In the genomic region with DNA sequence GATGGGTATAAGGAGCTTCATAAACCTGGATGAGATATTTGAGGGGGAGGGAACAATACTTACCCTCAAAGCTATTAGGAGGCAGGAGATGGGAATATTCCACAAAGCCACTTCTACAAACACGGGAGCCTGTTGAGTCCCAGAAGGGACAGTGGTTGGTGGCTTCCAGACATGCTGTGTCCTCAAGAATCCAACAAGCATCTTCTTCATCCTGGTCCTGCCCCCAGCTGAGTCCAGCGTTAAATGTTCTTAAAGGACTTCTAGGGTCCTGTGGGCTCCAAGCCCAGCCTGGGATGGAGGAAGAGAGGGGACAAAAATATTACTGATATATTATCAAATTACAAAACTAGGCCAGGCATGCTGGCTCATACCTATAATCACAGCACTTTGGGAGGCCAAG, we compare ENCODE assay signal across 13 cellular contexts. TPM values are rescaled to one million over a fixed set of nuclear protein-coding genes. Genes with fewer than 3 reads are reported as not detected.
DNase-seq lines count a peak whose midpoint lies in the region; ATAC-seq, FAIRE-seq and TF ChIP-seq lines count a peak whose summit lies in the region.
"Had no signal": no experiment of that assay in that cellular context is flagged by ENCODE, and none has a peak within 500 bp of the region (broad histone marks: within the 10 kb centered on the region; RNA-seq: fewer than 3 reads in every experiment).

No MANE protein-coding gene starts in this region.

- intact Hi-C loops in natural killer cell (cut with micrococcal nuclease) (loop anchor here (5.0 kb wide), 1 partner anchor 60 kb away; the partner anchor contains the start of genes HNRNPUL2 and TTC9C), vagina (cut with DNase I) (no loop called here)

- 57 to 100% methylated on average over 1 to 2 of the region's 2 CpGs for WGBS in gastroesophageal sphincter (ENCODE audit: low coverage in 1 of 2), 2 donors

- H3K9me2 ChIP-seq in SU-DHL-6 (replicated peaks; ENCODE audit: insufficient read depth, low read length) = no peaks in the 10 kb centered on the region

- peak overlapping the region; percentile 92 for H3K27ac ChIP-seq in SU-DHL-6 (ENCODE audit: low read depth, low read length)
- peak overlapping the region in 3 of 4 donors; percentile 16 to 96 (median 95) for H3K27ac ChIP-seq in gastroesophageal sphincter
- peak overlapping the region; percentile 80 for H3K27ac ChIP-seq in vagina

- peaks cover 59% of the 10 kb centered on the region for H3K79me2 ChIP-seq in SU-DHL-6 (ENCODE audit: insufficient read depth, low read length)

- TF ChIP-seq EP300 in gastroesophageal sphincter (IDR thresholded peaks at IDR 0.05) = no peak

- H3K4me3 ChIP-seq in SU-DHL-6 (ENCODE audit: insufficient read depth, low read length, poor library complexity, severe bottlenecking) (peak overlapping the region; percentile 89), gastroesophageal sphincter (peak overlapping the region in 1 of 2 donors; percentile 87), vagina (no peak overlapping the region)

- no peak for DNase-seq in natural killer cell treated with Interleukin-12 subunit alpha and Interleukin-12 subunit beta and Interleukin-15 and Interleukin-18, amount 100 ng/mL, for 72 hours (ENCODE audit: low spot score)
- DNase-seq in natural killer cell = no peak
- no peak for DNase-seq in vagina (ENCODE audit: extremely low spot score in 2 of 2)
- DNase-seq in NCI-H1436 treated with DMSO at 0.1 percent for 48 hours (lab: John Stamatoyannopoulos, UW) = no peak
- DNase-seq in GM12891 (ENCODE audit: insufficient read length, low spot score) = no peak
- DNase-seq: anterior cingulate cortex, Kasumi-1, kidney, NCI-H526 treated with DMSO at 0.1 percent for 48 hours had no signal

- H3K9me3 ChIP-seq in SU-DHL-6 (ENCODE audit: insufficient read depth, low read length) = no peaks in the 10 kb centered on the region
- H3K9me3 ChIP-seq in gastroesophageal sphincter = no peaks in the 10 kb centered on the region
- no peaks in the 10 kb centered on the region for H3K9me3 ChIP-seq in vagina
- H3K9me3 ChIP-seq: prostate gland had no signal

- H3K36me3 Mint-ChIP-seq in natural killer cell treated with Interleukin-12 subunit alpha and Interleukin-12 subunit beta and Interleukin-15 and Interleukin-18, amount 100 ng/mL, for 72 hours = peaks cover 16% of the 10 kb centered on the region
- no peaks in the 10 kb centered on the region for H3K36me3 Mint-ChIP-seq in natural killer cell

- H2AFZ ChIP-seq in SU-DHL-6 (ENCODE audit: low read depth, low read length, severe bottlenecking) = no peak overlapping the region

- peaks cover 52% of the 10 kb centered on the region for H3F3A ChIP-seq in SU-DHL-6 (ENCODE audit: insufficient read depth)

- H3K27me3 Mint-ChIP-seq in natural killer cell treated with Interleukin-12 subunit alpha and Interleukin-12 subunit beta and Interleukin-15 and Interleukin-18, amount 100 ng/mL, for 72 hours = no peaks in the 10 kb centered on the region
- no peaks in the 10 kb centered on the region for H3K27me3 Mint-ChIP-seq in natural killer cell (ENCODE audit: low read depth in 2 of 2)

- no peak for FAIRE-seq in GM12891 (lab: Jason Lieb, UNC)
- FAIRE-seq: kidney had no signal

- H4K20me1 ChIP-seq in SU-DHL-6 (ENCODE audit: low read depth, low read length) = no peaks in the 10 kb centered on the region

- TF ChIP-seq POLR2A in gastroesophageal sphincter (IDR thresholded peaks at IDR 0.05) (no peak), vagina (IDR thresholded peaks at IDR 0.05) (no peak), GM12891 (IDR thresholded peaks at IDR 0.05; ENCODE audit: low read depth, low read length) (no peak)

- peak overlapping the region; percentile 89 to 94 for H3K27ac Mint-ChIP-seq in natural killer cell treated with Interleukin-12 subunit alpha and Interleukin-12 subunit beta and Interleukin-15 and Interleukin-18, amount 100 ng/mL, for 72 hours
- H3K27ac Mint-ChIP-seq in natural killer cell = peak overlapping the region in 1 of 2 donors; percentile 87

- H3K36me3 ChIP-seq in SU-DHL-6 (ENCODE audit: low read length) (peaks cover 15% of the 10 kb centered on the region), gastroesophageal sphincter (peaks cover 0 to 18% of the 10 kb centered on the region in 2 donors), vagina (peaks cover 0 to 8% of the 10 kb centered on the region in 2 donors)
- H3K36me3 ChIP-seq: prostate gland had no signal

- no peaks in the 10 kb centered on the region for H3K9me3 Mint-ChIP-seq in natural killer cell treated with Interleukin-12 subunit alpha and Interleukin-12 subunit beta and Interleukin-15 and Interleukin-18, amount 100 ng/mL, for 72 hours
- H3K9me3 Mint-ChIP-seq in natural killer cell = no peaks in the 10 kb centered on the region

- H3K27me3 ChIP-seq in SU-DHL-6 (ENCODE audit: low read length) = no peaks in the 10 kb centered on the region
- H3K27me3 ChIP-seq in gastroesophageal sphincter = no peaks in the 10 kb centered on the region
- H3K27me3 ChIP-seq in vagina = no peaks in the 10 kb centered on the region

- TF ChIP-seq CTCF in natural killer cell (IDR thresholded peaks at IDR 0.05) = no peak
- no peak for TF ChIP-seq CTCF in SU-DHL-6 (IDR thresholded peaks at IDR 0.05; ENCODE audit: insufficient read depth, low read length, poor library complexity, severe bottlenecking)
- TF ChIP-seq CTCF in gastroesophageal sphincter (IDR thresholded peaks at IDR 0.05) = no peak
- TF ChIP-seq CTCF in vagina (IDR thresholded peaks at IDR 0.05) = no peak

- H3K4me1 ChIP-seq in gastroesophageal sphincter = peaks cover 5 to 74% (median 24%) of the 10 kb centered on the region in 3 donors
- peaks cover 53% of the 10 kb centered on the region for H3K4me1 ChIP-seq in vagina

- ATAC-seq in natural killer cell treated with Interleukin-12 subunit alpha and Interleukin-12 subunit beta and Interleukin-15 and Interleukin-18, amount 100 ng/mL, for 72 hours = no peak
- ATAC-seq in natural killer cell (no peak), gastroesophageal sphincter (no peak), GM19452 (IDR thresholded peaks at IDR 0.05; ENCODE audit: unreplicated experiment) (no peak)

- peaks cover 33 to 35% of the 10 kb centered on the region in 2 donors for H3K4me1 Mint-ChIP-seq in natural killer cell treated with Interleukin-12 subunit alpha and Interleukin-12 subunit beta and Interleukin-15 and Interleukin-18, amount 100 ng/mL, for 72 hours (ENCODE audit: low read depth in 2 of 2)
- H3K4me1 Mint-ChIP-seq in natural killer cell = peaks cover 25 to 49% of the 10 kb centered on the region in 2 donors

- H3K4me2 ChIP-seq in SU-DHL-6 (ENCODE audit: low read depth, low read length, poor library complexity, severe bottlenecking) = peak overlapping the region; percentile 93

- peak overlapping the region; percentile 96 for H3K4me3 Mint-ChIP-seq in natural killer cell treated with Interleukin-12 subunit alpha and Interleukin-12 subunit beta and Interleukin-15 and Interleukin-18, amount 100 ng/mL, for 72 hours
- no peak overlapping the region for H3K4me3 Mint-ChIP-seq in natural killer cell

- H3K9ac ChIP-seq in SU-DHL-6 (ENCODE audit: low read length) = peak overlapping the region; percentile 95

TF ChIP-seq in GM12891, 5 proteins besides CTCF, POLR2A, EP300 and RAD21:
- TF ChIP-seq SPI1 (IDR thresholded peaks at IDR 0.05; ENCODE audit: low read depth, low read length) = no peak
- TF ChIP-seq POLR2AphosphoS5 (IDR thresholded peaks at IDR 0.05; ENCODE audit: low read depth, low read length) = no peak
- no peak for TF ChIP-seq POU2F2 (IDR thresholded peaks at IDR 0.05; ENCODE audit: low read depth, low read length)
- TF ChIP-seq PAX5 (IDR thresholded peaks at IDR 0.05; ENCODE audit: insufficient read depth, low read length, severe bottlenecking) = no peak
- TF ChIP-seq TAF1 (IDR thresholded peaks at IDR 0.05; ENCODE audit: low read depth, low read length) = no peak

RNA-seq across cellular contexts. Expression of gene CSKMT, which starts 2.3 kb away (rescaled TPM):
- 100 to 1,000 TPM in 1 of 2 donors, 10 to 100 TPM in 1; 30.0 to 121 TPM for total RNA-seq in natural killer cell treated with Interleukin-12 subunit alpha and Interleukin-12 subunit beta and Interleukin-15 and Interleukin-18, amount 100 ng/mL, for 72 hours
- total RNA-seq in natural killer cell (10 to 100 TPM; 12.0 to 21.5 (median 13.7) TPM), gastroesophageal sphincter (10 to 100 TPM in 1 of 4 donors, 1 to 10 TPM in 3; 2.0 to 18.6 (median 7.3) TPM), vagina (28.7 TPM)
- polyA plus RNA-seq in GM12891 (2012; ENCODE audit: low read depth, missing spikeins) = 26.6 TPM

RNA-seq across cellular contexts. Expression of gene C11orf98, which starts 2.5 kb away (rescaled TPM):
- 100 to 1,000 TPM; 131 to 149 TPM for total RNA-seq in natural killer cell treated with Interleukin-12 subunit alpha and Interleukin-12 subunit beta and Interleukin-15 and Interleukin-18, amount 100 ng/mL, for 72 hours
- total RNA-seq in natural killer cell (10 to 100 TPM; 36.5 to 57.9 (median 39.1) TPM), gastroesophageal sphincter (10 to 100 TPM; 19.3 to 39.5 (median 26.8) TPM), vagina (44.2 TPM)
- 121 TPM for polyA plus RNA-seq in GM12891 (2012; ENCODE audit: low read depth, missing spikeins)

RNA-seq across cellular contexts. Expression of gene UQCC3, which starts 4.0 kb away (rescaled TPM):
- total RNA-seq in natural killer cell treated with Interleukin-12 subunit alpha and Interleukin-12 subunit beta and Interleukin-15 and Interleukin-18, amount 100 ng/mL, for 72 hours = 1 to 10 TPM; 6.1 to 8.8 TPM
- total RNA-seq in natural killer cell (1 to 10 TPM; 3.9 to 5.2 (median 4.0) TPM), gastroesophageal sphincter (10 to 100 TPM in 1 of 4 donors, 1 to 10 TPM in 3; 7.3 to 10.1 (median 8.4) TPM), vagina (6.9 TPM)
- 8.1 TPM for polyA plus RNA-seq in GM12891 (2012; ENCODE audit: low read depth, missing spikeins)

RNA-seq across cellular contexts. Expression of gene LBHD1, which starts 4.6 kb away (rescaled TPM):
- 10 to 100 TPM; 20.9 to 33.7 TPM for total RNA-seq in natural killer cell treated with Interleukin-12 subunit alpha and Interleukin-12 subunit beta and Interleukin-15 and Interleukin-18, amount 100 ng/mL, for 72 hours
- total RNA-seq in natural killer cell = 10 to 100 TPM; 17.4 to 29.1 (median 20.4) TPM
- total RNA-seq in gastroesophageal sphincter = 1 to 10 TPM; 1.2 to 3.9 (median 2.2) TPM
- 6.9 TPM for total RNA-seq in vagina
- 8.5 TPM for polyA plus RNA-seq in GM12891 (2012; ENCODE audit: low read depth, missing spikeins)

RNA-seq across cellular contexts. Expression of gene UBXN1, which starts 11.4 kb away (rescaled TPM):
- total RNA-seq in natural killer cell treated with Interleukin-12 subunit alpha and Interleukin-12 subunit beta and Interleukin-15 and Interleukin-18, amount 100 ng/mL, for 72 hours = 100 to 1,000 TPM in 1 of 2 donors, 10 to 100 TPM in 1; 91.1 to 124 TPM
- total RNA-seq in natural killer cell (100 to 1,000 TPM; 179 to 238 (median 238) TPM), gastroesophageal sphincter (100 to 1,000 TPM; 162 to 185 (median 174) TPM), vagina (216 TPM)
- 149 TPM for polyA plus RNA-seq in GM12891 (2012; ENCODE audit: low read depth, missing spikeins)
